ENCODE assay signal across 1 cellular context in the genomic region with DNA sequence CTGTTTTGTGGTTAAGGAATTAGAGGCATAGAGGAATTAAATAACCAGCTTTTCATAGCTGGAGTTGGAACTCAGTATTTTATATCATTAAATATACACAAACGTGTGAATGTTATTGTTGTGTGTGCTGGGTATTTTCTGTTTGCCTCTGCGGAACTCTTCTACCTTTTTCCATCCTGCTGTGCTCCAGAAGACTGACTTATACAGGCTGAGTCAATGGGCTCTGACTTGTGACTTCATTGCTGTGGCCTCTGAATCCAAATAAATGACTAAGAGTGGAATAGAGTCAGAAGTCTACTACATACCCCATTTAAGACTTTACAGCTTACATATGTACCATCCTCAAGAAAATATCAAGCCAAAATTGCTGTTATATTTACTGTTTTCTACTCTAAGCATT.
TF ChIP-seq lines count a peak whose summit lies in the region.

No MANE protein-coding gene starts in this region.

TF ChIP-seq in HEK293, 187 proteins besides CTCF, POLR2A, EP300 and RAD21 (continued from another document):
- TF ChIP-seq, protein P1, sequence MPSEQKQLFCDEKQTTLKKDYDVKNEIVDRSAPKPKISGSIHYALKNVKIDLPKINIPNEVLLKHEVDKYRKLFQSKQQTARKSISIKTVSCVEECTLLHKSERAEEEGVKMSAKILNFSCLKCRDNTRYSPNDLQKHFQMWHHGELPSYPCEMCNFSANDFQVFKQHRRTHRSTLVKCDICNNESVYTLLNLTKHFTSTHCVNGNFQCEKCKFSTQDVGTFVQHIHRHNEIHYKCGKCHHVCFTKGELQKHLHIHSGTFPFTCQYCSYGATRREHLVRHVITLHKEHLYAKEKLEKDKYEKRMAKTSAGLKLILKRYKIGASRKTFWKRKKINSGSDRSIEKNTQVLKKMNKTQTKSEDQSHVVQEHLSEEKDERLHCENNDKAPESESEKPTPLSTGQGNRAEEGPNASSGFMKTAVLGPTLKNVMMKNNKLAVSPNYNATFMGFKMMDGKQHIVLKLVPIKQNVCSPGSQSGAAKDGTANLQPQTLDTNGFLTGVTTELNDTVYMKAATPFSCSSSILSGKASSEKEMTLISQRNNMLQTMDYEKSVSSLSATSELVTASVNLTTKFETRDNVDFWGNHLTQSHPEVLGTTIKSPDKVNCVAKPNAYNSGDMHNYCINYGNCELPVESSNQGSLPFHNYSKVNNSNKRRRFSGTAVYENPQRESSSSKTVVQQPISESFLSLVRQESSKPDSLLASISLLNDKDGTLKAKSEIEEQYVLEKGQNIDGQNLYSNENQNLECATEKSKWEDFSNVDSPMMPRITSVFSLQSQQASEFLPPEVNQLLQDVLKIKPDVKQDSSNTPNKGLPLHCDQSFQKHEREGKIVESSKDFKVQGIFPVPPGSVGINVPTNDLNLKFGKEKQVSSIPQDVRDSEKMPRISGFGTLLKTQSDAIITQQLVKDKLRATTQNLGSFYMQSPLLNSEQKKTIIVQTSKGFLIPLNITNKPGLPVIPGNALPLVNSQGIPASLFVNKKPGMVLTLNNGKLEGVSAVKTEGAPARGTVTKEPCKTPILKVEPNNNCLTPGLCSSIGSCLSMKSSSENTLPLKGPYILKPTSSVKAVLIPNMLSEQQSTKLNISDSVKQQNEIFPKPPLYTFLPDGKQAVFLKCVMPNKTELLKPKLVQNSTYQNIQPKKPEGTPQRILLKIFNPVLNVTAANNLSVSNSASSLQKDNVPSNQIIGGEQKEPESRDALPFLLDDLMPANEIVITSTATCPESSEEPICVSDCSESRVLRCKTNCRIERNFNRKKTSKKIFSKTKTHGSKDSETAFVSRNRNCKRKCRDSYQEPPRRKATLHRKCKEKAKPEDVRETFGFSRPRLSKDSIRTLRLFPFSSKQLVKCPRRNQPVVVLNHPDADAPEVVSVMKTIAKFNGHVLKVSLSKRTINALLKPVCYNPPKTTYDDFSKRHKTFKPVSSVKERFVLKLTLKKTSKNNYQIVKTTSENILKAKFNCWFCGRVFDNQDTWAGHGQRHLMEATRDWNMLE (tag by site-specific recombination; conservative IDR thresholded peaks at IDR 0.05; ENCODE audit: low read depth) = no peak
- TF ChIP-seq ZNF223 (tag by site-specific recombination; IDR thresholded peaks at IDR 0.05) (no peak), YY1 (tag by site-specific recombination; IDR thresholded peaks at IDR 0.05) (no peak), PRDM1 (tag by site-specific recombination; IDR thresholded peaks at IDR 0.05) (no peak), GLI2 (tag by site-specific recombination; IDR thresholded peaks at IDR 0.05; ENCODE audit: borderline replicate concordance, low read depth) (peak; percentile 1; the same call in 1 of the 2 replicates), ZNF366 (tag by site-specific recombination; conservative IDR thresholded peaks at IDR 0.05) (peak; percentile 58), ZBTB7A (tag by site-specific recombination; IDR thresholded peaks at IDR 0.05; ENCODE audit: low read depth) (no peak), ZNF558 (tag by site-specific recombination; IDR thresholded peaks at IDR 0.05) (0 out of 2 replicates have a peak, but pooled peaks have one; percentile 23), ZNF10 (tag by site-specific recombination; IDR thresholded peaks at IDR 0.05) (no peak), MZF1 (tag by site-specific recombination; IDR thresholded peaks at IDR 0.05; ENCODE audit: borderline replicate concordance) (no peak), ZNF433 (tag by site-specific recombination; IDR thresholded peaks at IDR 0.05; ENCODE audit: low read depth) (no peak), ZXDB (tag by site-specific recombination; IDR thresholded peaks at IDR 0.05) (peak; percentile 40; the same call in 1 of the 2 replicates), ZNF768 (tag by site-specific recombination; IDR thresholded peaks at IDR 0.05) (no peak), SP7 (tag by site-specific recombination; IDR thresholded peaks at IDR 0.05) (no peak)
- TF ChIP-seq, protein P2, sequence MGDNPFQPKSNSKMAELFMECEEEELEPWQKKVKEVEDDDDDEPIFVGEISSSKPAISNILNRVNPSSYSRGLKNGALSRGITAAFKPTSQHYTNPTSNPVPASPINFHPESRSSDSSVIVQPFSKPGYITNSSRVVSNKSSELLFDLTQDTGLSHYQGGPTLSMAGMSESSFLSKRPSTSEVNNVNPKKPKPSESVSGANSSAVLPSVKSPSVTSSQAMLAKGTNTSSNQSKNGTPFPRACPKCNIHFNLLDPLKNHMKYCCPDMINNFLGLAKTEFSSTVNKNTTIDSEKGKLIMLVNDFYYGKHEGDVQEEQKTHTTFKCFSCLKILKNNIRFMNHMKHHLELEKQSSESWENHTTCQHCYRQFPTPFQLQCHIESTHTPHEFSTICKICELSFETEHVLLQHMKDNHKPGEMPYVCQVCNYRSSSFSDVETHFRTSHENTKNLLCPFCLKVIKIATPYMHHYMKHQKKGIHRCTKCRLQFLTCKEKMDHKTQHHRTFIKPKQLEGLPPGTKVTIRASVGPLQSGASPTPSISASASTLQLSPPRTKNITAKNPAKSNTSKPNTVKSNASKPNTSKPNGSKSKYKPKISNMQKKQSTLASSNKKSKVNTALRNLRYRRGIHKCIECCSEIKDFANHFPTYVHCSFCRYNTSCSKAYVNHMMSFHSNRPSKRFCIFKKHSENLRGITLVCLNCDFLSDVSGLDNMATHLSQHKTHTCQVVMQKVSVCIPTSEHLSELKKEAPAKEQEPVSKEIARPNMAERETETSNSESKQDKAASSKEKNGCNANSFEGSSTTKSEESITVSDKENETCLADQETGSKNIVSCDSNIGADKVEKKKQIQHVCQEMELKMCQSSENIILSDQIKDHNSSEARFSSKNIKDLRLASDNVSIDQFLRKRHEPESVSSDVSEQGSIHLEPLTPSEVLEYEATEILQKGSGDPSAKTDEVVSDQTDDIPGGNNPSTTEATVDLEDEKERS (tag by site-specific recombination; IDR thresholded peaks at IDR 0.05) = no peak
- TF ChIP-seq, protein P3, sequence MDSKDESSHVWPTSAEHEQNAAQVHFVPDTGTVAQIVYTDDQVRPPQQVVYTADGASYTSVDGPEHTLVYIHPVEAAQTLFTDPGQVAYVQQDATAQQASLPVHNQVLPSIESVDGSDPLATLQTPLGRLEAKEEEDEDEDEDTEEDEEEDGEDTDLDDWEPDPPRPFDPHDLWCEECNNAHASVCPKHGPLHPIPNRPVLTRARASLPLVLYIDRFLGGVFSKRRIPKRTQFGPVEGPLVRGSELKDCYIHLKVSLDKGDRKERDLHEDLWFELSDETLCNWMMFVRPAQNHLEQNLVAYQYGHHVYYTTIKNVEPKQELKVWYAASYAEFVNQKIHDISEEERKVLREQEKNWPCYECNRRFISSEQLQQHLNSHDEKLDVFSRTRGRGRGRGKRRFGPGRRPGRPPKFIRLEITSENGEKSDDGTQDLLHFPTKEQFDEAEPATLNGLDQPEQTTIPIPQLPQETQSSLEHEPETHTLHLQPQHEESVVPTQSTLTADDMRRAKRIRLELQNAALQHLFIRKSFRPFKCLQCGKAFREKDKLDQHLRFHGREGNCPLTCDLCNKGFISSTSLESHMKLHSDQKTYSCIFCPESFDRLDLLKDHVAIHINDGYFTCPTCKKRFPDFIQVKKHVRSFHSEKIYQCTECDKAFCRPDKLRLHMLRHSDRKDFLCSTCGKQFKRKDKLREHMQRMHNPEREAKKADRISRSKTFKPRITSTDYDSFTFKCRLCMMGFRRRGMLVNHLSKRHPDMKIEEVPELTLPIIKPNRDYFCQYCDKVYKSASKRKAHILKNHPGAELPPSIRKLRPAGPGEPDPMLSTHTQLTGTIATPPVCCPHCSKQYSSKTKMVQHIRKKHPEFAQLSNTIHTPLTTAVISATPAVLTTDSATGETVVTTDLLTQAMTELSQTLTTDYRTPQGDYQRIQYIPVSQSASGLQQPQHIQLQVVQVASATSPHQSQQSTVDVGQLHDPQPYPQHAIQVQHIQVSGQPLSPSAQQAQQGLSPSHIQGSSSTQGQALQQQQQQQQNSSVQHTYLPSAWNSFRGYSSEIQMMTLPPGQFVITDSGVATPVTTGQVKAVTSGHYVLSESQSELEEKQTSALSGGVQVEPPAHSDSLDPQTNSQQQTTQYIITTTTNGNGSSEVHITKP (tag by site-specific recombination; IDR thresholded peaks at IDR 0.05) = no peak
- TF ChIP-seq, protein P4, sequence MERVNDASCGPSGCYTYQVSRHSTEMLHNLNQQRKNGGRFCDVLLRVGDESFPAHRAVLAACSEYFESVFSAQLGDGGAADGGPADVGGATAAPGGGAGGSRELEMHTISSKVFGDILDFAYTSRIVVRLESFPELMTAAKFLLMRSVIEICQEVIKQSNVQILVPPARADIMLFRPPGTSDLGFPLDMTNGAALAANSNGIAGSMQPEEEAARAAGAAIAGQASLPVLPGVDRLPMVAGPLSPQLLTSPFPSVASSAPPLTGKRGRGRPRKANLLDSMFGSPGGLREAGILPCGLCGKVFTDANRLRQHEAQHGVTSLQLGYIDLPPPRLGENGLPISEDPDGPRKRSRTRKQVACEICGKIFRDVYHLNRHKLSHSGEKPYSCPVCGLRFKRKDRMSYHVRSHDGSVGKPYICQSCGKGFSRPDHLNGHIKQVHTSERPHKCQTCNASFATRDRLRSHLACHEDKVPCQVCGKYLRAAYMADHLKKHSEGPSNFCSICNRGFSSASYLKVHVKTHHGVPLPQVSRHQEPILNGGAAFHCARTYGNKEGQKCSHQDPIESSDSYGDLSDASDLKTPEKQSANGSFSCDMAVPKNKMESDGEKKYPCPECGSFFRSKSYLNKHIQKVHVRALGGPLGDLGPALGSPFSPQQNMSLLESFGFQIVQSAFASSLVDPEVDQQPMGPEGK (tag by site-specific recombination; IDR thresholded peaks at IDR 0.05) = no peak
